ENCODE assay signal across 10 cellular contexts in the genomic region with DNA sequence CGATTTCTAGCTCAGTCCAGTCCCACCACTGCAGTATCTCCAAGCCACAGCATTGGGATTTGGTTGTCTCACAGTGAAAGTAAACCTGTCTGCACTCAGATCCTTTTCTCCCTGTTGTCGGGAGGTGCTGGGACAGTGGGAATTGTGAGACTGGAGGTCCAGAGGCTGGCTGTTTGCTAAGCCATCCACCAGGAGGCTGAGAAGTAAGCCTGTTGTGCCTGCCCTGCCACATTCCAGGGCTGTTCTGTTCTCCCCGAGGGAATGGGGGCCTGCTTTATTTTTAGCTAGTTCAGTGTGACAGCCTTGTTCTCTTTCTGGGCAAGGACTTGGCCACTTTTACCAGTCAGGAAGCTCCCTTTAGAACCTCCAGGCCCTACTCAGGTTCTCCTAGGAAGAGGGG. TPM values are rescaled to one million over a fixed set of nuclear protein-coding genes. Genes with fewer than 3 reads are reported as not detected.
DNase-seq lines count a peak whose midpoint lies in the region; TF ChIP-seq lines count a peak whose summit lies in the region.
"Had no signal": no experiment of that assay in that cellular context is flagged by ENCODE, and none has a peak within 500 bp of the region (broad histone marks: within the 10 kb centered on the region; RNA-seq: fewer than 3 reads in every experiment).

No MANE protein-coding gene starts in this region.

- H3K27ac ChIP-seq in HUES64 (ENCODE audit: low read depth, low read length) (peak overlapping the region; percentile 81), coronary artery (peak overlapping the region; percentile 86 to 96), tibial artery (peak overlapping the region; percentile 81 to 87)
- H3K27ac ChIP-seq: HL-60 had no signal

- H3K4me3 ChIP-seq in HUES64 (ENCODE audit: low read length) (no peak overlapping the region), coronary artery (peak overlapping the region; percentile 56), tibial artery (peak overlapping the region; percentile 13 to 24)
- H3K4me3 ChIP-seq: Peyer's patch had no signal

- H3K27me3 ChIP-seq in HUES64 (ENCODE audit: insufficient read depth, low read length) (no peaks in the 10 kb centered on the region), tibial artery (no peaks in the 10 kb centered on the region)
- H3K27me3 ChIP-seq: Peyer's patch had no signal

- 67% methylated on average over 3 of the region's 3 CpGs for WGBS in HUES64

- H3K9me3 ChIP-seq in HUES64 (ENCODE audit: insufficient read depth, low read depth, low read length) (no peaks in the 10 kb centered on the region), tibial artery (no peaks in the 10 kb centered on the region)
- H3K9me3 ChIP-seq: Peyer's patch had no signal

- intact Hi-C loops in tibial artery (cut with DNase I; ENCODE audit: low total_unique reads), result no loop called here

- H3K4me1 ChIP-seq in HUES64 (ENCODE audit: insufficient read depth, low read length), result peaks cover 70% of the 10 kb centered on the region
- peaks cover 5 to 100% (median 86%) of the 10 kb centered on the region in 4 donors for H3K4me1 ChIP-seq in tibial artery

- H3K36me3 ChIP-seq in HUES64 (ENCODE audit: insufficient read depth, low read length) (peaks cover 14% of the 10 kb centered on the region; the same call in 1 of the 2 replicates), tibial artery (peaks cover 0 to 5% (median 0%) of the 10 kb centered on the region in 3 donors)
- H3K36me3 ChIP-seq: Peyer's patch had no signal

- TF ChIP-seq CTCF in coronary artery (IDR thresholded peaks at IDR 0.05) (no peak), tibial artery (IDR thresholded peaks at IDR 0.05) (peak; percentile 49 to 74)

- DNase-seq in coronary artery (ENCODE audit: low spot score) (peak; percentile 90), left kidney (ENCODE audit: low read depth, low spot score) (peak; percentile 77), tibial artery (peak; percentile 54 to 89), D341Med (ENCODE audit: low spot score) (no peak), DMS79 (lab: John Stamatoyannopoulos, UW) (no peak), NCI-H2196 (lab: John Stamatoyannopoulos, UW; ENCODE audit: unreplicated experiment) (no peak), HUDEP-2 (lab: John Stamatoyannopoulos, UW; ENCODE audit: unreplicated experiment in 76 of 76) (no peak)

- H3K9ac ChIP-seq in HUES64 (ENCODE audit: low read depth, low read length), result peak overlapping the region; percentile 30; the same call in 1 of the 2 replicates

RNA-seq across cellular contexts. Expression of a gene that starts 54.9 kb away (rescaled TPM):
- 92.2 TPM for polyA plus RNA-seq in HUES64 (2013, experiment 1 of 2)
- polyA plus RNA-seq in HUES64 (2013, experiment 2 of 2), result 96.4 TPM

Comparison
In these comparisons a context has a peak if more than half of its experiments do, and no peak if none do; other contexts are left out.
1. DNase-seq: peak in coronary artery (single experiment), left kidney (single experiment) and tibial artery (2 of 2); none in D341Med (single experiment), DMS79 (single experiment), NCI-H2196 (single experiment) and HUDEP-2 (0 of 76).
2. Peak in every context shown above with its lines, with median percentiles within 50 percentile points of each other: H3K27ac ChIP-seq.